1 cellular context compared by ENCODE assay signal in genomic region chr12:4118017-4118510, GRCh38.
TF ChIP-seq lines count a peak whose summit lies in the region.

No MANE protein-coding gene starts in this region.

TF ChIP-seq in WTC11, 78 proteins besides CTCF, POLR2A, EP300 and RAD21 (continued from another document):
- TF ChIP-seq AFF4 (CRISPR knock-in tag; IDR thresholded peaks at IDR 0.05; ENCODE audit: borderline replicate concordance) (no peak), ZNF423 (CRISPR knock-in tag; IDR thresholded peaks at IDR 0.05) (no peak), ARID4B (CRISPR knock-in tag; IDR thresholded peaks at IDR 0.05; ENCODE audit: borderline replicate concordance) (no peak), ZNF317 (CRISPR knock-in tag; IDR thresholded peaks at IDR 0.05; ENCODE audit: borderline replicate concordance, low read depth) (no peak), E2F4 (CRISPR knock-in tag; IDR thresholded peaks at IDR 0.05; ENCODE audit: borderline replicate concordance, low read depth) (no peak), SOX15 (CRISPR knock-in tag; IDR thresholded peaks at IDR 0.05) (no peak), ZSCAN18 (CRISPR knock-in tag; IDR thresholded peaks at IDR 0.05) (no peak), NR2C2 (CRISPR knock-in tag; IDR thresholded peaks at IDR 0.05) (no peak), NFE2L1 (CRISPR knock-in tag; IDR thresholded peaks at IDR 0.05) (no peak), CREB1 (CRISPR knock-in tag; IDR thresholded peaks at IDR 0.05) (no peak)
TF ChIP-seq in WTC11: peak in this region for 0.
